18 cellular contexts compared by ENCODE assay signal in the genomic region with DNA sequence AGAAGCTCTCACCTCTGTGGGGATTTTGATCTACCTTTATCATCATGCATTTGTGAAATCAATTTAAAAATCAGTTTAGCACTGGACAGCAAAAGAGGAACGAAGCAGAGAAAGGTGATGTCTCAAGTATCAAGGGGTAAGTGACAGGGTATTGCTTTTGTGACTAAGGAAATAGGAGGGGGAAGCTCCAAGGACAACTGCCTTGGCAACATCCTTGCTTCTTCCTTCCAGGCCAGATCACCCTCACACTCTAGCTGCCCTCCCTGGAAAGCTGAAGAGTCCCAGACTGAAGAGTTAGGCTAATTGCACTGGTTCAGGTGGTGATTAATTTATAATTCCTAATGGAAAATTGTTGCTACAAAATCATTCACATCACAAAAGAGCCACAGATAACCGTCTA.
DNase-seq lines count a peak whose midpoint lies in the region; ATAC-seq, FAIRE-seq and TF ChIP-seq lines count a peak whose summit lies in the region.
"Had no signal": no experiment of that assay in that cellular context is flagged by ENCODE, and none has a peak within 500 bp of the region (broad histone marks: within the 10 kb centered on the region; RNA-seq: fewer than 3 reads in every experiment).

No MANE protein-coding gene starts in this region.

- dilution Hi-C loops in keratinocyte (cut with MboI; ENCODE audit: extremely low pct_ligation_motif_present, low sequenced_read_pairs): no loop called here

- H3K9me3 ChIP-seq in keratinocyte (ENCODE audit: control insufficient read depth, low read depth, low read length) (no peaks in the 10 kb centered on the region), spleen (peaks cover 0 to 2% (median 0%) of the 10 kb centered on the region in 8 donors), tibial nerve (no peaks in the 10 kb centered on the region)
- H3K9me3 ChIP-seq: Caco-2, Peyer's patch, right atrium auricular region had no signal

- TF ChIP-seq CTCF in VCaP (conservative IDR thresholded peaks at IDR 0.05) (no peak), keratinocyte (optimal IDR thresholded peaks at IDR 0.05 in 1 of 3, IDR thresholded peaks at IDR 0.05 in 1 of 3, conservative IDR thresholded peaks at IDR 0.05 in 1 of 3; ENCODE audit: extremely low read depth in 1 of 3, insufficient read depth in 2 of 3, low read length in 3 of 3) (no peak), spleen (IDR thresholded peaks at IDR 0.05 in 8 of 11, conservative IDR thresholded peaks at IDR 0.05 in 3 of 11) (no peak), tibial nerve (IDR thresholded peaks at IDR 0.05) (no peak)

- peaks cover 34% of the 10 kb centered on the region for H3K4me1 ChIP-seq in keratinocyte (ENCODE audit: control insufficient read depth, extremely low read depth, insufficient read depth, low read length)
- H3K4me1 ChIP-seq in spleen: peaks cover 0 to 37% (median 7%) of the 10 kb centered on the region in 6 donors
- H3K4me1 ChIP-seq in tibial nerve: peaks cover 0 to 25% (median 0%) of the 10 kb centered on the region in 4 donors
- H3K4me1 ChIP-seq: Caco-2, Peyer's patch, right atrium auricular region had no signal

- H3K9me1 ChIP-seq in keratinocyte (ENCODE audit: control insufficient read depth, extremely low read depth, insufficient read depth, low read length): no peaks in the 10 kb centered on the region

- no peak for TF ChIP-seq EP300 in tibial nerve (IDR thresholded peaks at IDR 0.05)

- H3K27me3 ChIP-seq in keratinocyte (ENCODE audit: control insufficient read depth, extremely low read depth, insufficient read depth, low read length) (no peaks in the 10 kb centered on the region), spleen (replicated peaks in 1 of 7) (no peaks in the 10 kb centered on the region), tibial nerve (no peaks in the 10 kb centered on the region)
- H3K27me3 ChIP-seq: Peyer's patch, right atrium auricular region had no signal

- intact Hi-C loops in spleen (cut with DNase I; ENCODE audit: low total_unique reads): no loop called here

- H3K27ac ChIP-seq in VCaP (peak overlapping the region; percentile 56; the same call in 1 of the 2 replicates), keratinocyte (ENCODE audit: control insufficient read depth, insufficient read depth, low read length) (peak overlapping the region; percentile 54), spleen (peak overlapping the region in 5 of 8 donors; percentile 4 to 59 (median 43)), tibial nerve (peak overlapping the region in 2 of 4 donors; percentile 45 to 68)
- H3K27ac ChIP-seq: Peyer's patch, right atrium auricular region had no signal

- ATAC-seq in HG02852 (IDR thresholded peaks at IDR 0.05; ENCODE audit: unreplicated experiment) (peak; percentile 17), HG03521 (IDR thresholded peaks at IDR 0.05; ENCODE audit: unreplicated experiment) (no peak)
- ATAC-seq: stimulated activated naive CD8-positive, alpha-beta T cell treated with anti-CD3 and anti-CD28 coated beads, Interleukin-15, amount 100 ng/mL, for 72 hours had no signal

- no peaks in the 10 kb centered on the region for H4K20me1 ChIP-seq in keratinocyte (ENCODE audit: control insufficient read depth, extremely low read depth, insufficient read depth, low read length)

- 33 to 45% (median 38%) methylated on average over 2 of the region's 2 CpGs for WGBS in spleen, 5 donors
- WGBS in tibial nerve, 2 donors: 26 to 38% methylated on average over 2 of the region's 2 CpGs

- no peaks in the 10 kb centered on the region for H3K79me2 ChIP-seq in keratinocyte (ENCODE audit: control insufficient read depth, insufficient read depth, low read length)

- no peak overlapping the region for H3K9ac ChIP-seq in keratinocyte (ENCODE audit: control insufficient read depth, extremely low read depth, insufficient read depth, low read length)

- H2AFZ ChIP-seq in keratinocyte (ENCODE audit: control insufficient read depth, low read length): peak overlapping the region; percentile 41

- H3K4me2 ChIP-seq in keratinocyte (ENCODE audit: control insufficient read depth, extremely low read depth, insufficient read depth, low read depth, low read length): peak overlapping the region; percentile 49

- TF ChIP-seq POLR2A in spleen (IDR thresholded peaks at IDR 0.05): no peak
- no peak for TF ChIP-seq POLR2A in tibial nerve (IDR thresholded peaks at IDR 0.05)

- DNase-seq in keratinocyte (ENCODE audit: low read depth, low spot score): no peak
- DNase-seq in spleen: no peak
- no peak for DNase-seq in tibial nerve (ENCODE audit: low spot score in 2 of 2)
- no peak for DNase-seq in NCI-H2081 treated with DMSO at 0.1 percent for 48 hours (lab: John Stamatoyannopoulos, UW)
- DNase-seq: activated CD4-positive, alpha-beta T cell treated with anti-CD3 and anti-CD28 coated beads for 4 hours; activated CD8-positive, alpha-beta memory T cell treated with anti-CD3 and anti-CD28 coated beads, Interleukin-2, amount 50 U/mL, for 4 hours; activated effector memory CD4-positive, alpha-beta T cell treated with anti-CD3 and anti-CD28 coated beads, Interleukin-2, amount 50 U/mL, for 16 hours; Caco-2; caudate nucleus; NCI-H1436; NCI-H82; Peyer's patch; stimulated activated naive CD8-positive, alpha-beta T cell treated with anti-CD3 and anti-CD28 coated beads, Interleukin-15, amount 100 ng/mL, for 72 hours had no signal

- H3K4me3 ChIP-seq in keratinocyte (ENCODE audit: control insufficient read depth in 2 of 3, extremely low read depth in 1 of 3, insufficient read depth in 2 of 3, low read depth in 1 of 3, low read length in 3 of 3) (peak overlapping the region in 2 of 3 experiments; percentile 2 to 21), spleen (no peak overlapping the region), tibial nerve (no peak overlapping the region)
- H3K4me3 ChIP-seq: Peyer's patch, right atrium auricular region had no signal

- H3K36me3 ChIP-seq in keratinocyte (ENCODE audit: control insufficient read depth in 2 of 2, extremely low read depth in 1 of 2, insufficient read depth in 2 of 2, low read length in 2 of 2) (no peaks in the 10 kb centered on the region), spleen (no peaks in the 10 kb centered on the region), tibial nerve (no peaks in the 10 kb centered on the region)
- H3K36me3 ChIP-seq: Peyer's patch, right atrium auricular region had no signal

- no peak for FAIRE-seq in keratinocyte (lab: Jason Lieb, UNC)
- FAIRE-seq: islet of Langerhans had no signal

Comparison
In these comparisons a context has a peak if more than half of its experiments do, and no peak if none do; other contexts are left out.
1. H3K4me3 ChIP-seq: peak in keratinocyte (2 of 3); none in spleen (0 of 8) and tibial nerve (0 of 4).